Comparison of ENCODE assay signal across 1 cellular context in the genomic region with DNA sequence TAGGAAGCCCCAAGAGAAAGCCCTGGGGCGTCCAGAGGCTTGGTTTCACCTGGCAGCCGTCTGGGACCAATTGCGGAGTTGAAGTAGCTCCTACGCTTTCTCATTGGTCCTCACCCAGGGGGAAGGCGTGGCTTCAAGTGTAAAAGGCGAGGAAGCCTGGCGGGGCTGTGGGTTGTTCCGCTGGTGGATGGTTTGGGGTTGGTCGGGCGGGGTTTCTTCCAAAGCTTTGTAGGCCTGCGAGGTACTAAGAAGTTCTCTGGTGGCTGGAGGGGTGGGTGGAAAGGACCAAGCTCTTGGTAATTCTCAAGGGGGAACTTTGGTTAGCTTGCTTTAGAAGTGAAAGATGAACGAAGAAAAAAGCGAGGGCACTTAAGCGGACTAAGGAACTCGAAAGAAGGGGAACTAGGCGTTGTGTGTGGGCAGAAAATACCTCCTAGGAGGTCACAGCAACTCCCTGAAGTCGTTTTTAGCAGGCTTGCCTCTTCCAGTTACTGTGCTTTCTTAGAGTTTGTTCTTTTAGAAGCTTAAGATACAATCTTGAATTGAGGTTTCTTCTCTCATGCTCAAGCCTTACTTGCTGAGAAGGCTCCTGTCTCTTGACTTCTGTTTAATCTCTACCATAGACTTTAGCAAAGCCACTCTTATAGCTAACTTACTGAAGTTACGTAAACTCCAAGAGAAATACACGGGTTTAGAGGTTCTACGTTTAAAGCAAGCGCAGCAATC.
TF ChIP-seq lines count a peak whose summit lies in the region.

No MANE protein-coding gene starts in this region.

TF ChIP-seq in K562, 482 proteins besides CTCF, POLR2A, EP300 and RAD21 (continued from another document):
- TF ChIP-seq, protein P1, sequence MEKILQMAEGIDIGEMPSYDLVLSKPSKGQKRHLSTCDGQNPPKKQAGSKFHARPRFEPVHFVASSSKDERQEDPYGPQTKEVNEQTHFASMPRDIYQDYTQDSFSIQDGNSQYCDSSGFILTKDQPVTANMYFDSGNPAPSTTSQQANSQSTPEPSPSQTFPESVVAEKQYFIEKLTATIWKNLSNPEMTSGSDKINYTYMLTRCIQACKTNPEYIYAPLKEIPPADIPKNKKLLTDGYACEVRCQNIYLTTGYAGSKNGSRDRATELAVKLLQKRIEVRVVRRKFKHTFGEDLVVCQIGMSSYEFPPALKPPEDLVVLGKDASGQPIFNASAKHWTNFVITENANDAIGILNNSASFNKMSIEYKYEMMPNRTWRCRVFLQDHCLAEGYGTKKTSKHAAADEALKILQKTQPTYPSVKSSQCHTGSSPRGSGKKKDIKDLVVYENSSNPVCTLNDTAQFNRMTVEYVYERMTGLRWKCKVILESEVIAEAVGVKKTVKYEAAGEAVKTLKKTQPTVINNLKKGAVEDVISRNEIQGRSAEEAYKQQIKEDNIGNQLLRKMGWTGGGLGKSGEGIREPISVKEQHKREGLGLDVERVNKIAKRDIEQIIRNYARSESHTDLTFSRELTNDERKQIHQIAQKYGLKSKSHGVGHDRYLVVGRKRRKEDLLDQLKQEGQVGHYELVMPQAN (IDR thresholded peaks at IDR 0.05; ENCODE audit: borderline replicate concordance) = no peak
- TF ChIP-seq POLR2AphosphoS2 (IDR thresholded peaks at IDR 0.05; ENCODE audit: low read length) (no peak), NEUROD1 (IDR thresholded peaks at IDR 0.05; ENCODE audit: borderline replicate concordance, low read depth, low read length, partially characterized antibody) (no peak), NFYB (IDR thresholded peaks at IDR 0.05; ENCODE audit: extremely low read depth, insufficient read length) (peak; percentile 72), NFE2 (IDR thresholded peaks at IDR 0.05; ENCODE audit: low read depth) (no peak), ZNF12 (CRISPR knock-in tag; IDR thresholded peaks at IDR 0.05) (no peak), HSF4 (CRISPR knock-in tag; IDR thresholded peaks at IDR 0.05; ENCODE audit: borderline replicate concordance) (no peak)
- TF ChIP-seq, protein P2, sequence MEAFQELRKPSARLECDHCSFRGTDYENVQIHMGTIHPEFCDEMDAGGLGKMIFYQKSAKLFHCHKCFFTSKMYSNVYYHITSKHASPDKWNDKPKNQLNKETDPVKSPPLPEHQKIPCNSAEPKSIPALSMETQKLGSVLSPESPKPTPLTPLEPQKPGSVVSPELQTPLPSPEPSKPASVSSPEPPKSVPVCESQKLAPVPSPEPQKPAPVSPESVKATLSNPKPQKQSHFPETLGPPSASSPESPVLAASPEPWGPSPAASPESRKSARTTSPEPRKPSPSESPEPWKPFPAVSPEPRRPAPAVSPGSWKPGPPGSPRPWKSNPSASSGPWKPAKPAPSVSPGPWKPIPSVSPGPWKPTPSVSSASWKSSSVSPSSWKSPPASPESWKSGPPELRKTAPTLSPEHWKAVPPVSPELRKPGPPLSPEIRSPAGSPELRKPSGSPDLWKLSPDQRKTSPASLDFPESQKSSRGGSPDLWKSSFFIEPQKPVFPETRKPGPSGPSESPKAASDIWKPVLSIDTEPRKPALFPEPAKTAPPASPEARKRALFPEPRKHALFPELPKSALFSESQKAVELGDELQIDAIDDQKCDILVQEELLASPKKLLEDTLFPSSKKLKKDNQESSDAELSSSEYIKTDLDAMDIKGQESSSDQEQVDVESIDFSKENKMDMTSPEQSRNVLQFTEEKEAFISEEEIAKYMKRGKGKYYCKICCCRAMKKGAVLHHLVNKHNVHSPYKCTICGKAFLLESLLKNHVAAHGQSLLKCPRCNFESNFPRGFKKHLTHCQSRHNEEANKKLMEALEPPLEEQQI (IDR thresholded peaks at IDR 0.05) = no peak
- TF ChIP-seq, protein P3, sequence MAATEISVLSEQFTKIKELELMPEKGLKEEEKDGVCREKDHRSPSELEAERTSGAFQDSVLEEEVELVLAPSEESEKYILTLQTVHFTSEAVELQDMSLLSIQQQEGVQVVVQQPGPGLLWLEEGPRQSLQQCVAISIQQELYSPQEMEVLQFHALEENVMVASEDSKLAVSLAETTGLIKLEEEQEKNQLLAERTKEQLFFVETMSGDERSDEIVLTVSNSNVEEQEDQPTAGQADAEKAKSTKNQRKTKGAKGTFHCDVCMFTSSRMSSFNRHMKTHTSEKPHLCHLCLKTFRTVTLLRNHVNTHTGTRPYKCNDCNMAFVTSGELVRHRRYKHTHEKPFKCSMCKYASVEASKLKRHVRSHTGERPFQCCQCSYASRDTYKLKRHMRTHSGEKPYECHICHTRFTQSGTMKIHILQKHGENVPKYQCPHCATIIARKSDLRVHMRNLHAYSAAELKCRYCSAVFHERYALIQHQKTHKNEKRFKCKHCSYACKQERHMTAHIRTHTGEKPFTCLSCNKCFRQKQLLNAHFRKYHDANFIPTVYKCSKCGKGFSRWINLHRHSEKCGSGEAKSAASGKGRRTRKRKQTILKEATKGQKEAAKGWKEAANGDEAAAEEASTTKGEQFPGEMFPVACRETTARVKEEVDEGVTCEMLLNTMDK (IDR thresholded peaks at IDR 0.05; ENCODE audit: borderline replicate concordance, insufficient read depth, low read depth, low read length, poor library complexity, severe bottlenecking) = no peak
- TF ChIP-seq, protein P4, sequence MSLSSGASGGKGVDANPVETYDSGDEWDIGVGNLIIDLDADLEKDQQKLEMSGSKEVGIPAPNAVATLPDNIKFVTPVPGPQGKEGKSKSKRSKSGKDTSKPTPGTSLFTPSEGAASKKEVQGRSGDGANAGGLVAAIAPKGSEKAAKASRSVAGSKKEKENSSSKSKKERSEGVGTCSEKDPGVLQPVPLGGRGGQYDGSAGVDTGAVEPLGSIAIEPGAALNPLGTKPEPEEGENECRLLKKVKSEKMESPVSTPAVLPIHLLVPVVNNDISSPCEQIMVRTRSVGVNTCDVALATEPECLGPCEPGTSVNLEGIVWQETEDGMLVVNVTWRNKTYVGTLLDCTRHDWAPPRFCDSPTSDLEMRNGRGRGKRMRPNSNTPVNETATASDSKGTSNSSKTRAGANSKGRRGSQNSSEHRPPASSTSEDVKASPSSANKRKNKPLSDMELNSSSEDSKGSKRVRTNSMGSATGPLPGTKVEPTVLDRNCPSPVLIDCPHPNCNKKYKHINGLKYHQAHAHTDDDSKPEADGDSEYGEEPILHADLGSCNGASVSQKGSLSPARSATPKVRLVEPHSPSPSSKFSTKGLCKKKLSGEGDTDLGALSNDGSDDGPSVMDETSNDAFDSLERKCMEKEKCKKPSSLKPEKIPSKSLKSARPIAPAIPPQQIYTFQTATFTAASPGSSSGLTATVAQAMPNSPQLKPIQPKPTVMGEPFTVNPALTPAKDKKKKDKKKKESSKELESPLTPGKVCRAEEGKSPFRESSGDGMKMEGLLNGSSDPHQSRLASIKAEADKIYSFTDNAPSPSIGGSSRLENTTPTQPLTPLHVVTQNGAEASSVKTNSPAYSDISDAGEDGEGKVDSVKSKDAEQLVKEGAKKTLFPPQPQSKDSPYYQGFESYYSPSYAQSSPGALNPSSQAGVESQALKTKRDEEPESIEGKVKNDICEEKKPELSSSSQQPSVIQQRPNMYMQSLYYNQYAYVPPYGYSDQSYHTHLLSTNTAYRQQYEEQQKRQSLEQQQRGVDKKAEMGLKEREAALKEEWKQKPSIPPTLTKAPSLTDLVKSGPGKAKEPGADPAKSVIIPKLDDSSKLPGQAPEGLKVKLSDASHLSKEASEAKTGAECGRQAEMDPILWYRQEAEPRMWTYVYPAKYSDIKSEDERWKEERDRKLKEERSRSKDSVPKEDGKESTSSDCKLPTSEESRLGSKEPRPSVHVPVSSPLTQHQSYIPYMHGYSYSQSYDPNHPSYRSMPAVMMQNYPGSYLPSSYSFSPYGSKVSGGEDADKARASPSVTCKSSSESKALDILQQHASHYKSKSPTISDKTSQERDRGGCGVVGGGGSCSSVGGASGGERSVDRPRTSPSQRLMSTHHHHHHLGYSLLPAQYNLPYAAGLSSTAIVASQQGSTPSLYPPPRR (CRISPR knock-in tag; IDR thresholded peaks at IDR 0.05; ENCODE audit: borderline replicate concordance) = no peak
- TF ChIP-seq, protein P5, sequence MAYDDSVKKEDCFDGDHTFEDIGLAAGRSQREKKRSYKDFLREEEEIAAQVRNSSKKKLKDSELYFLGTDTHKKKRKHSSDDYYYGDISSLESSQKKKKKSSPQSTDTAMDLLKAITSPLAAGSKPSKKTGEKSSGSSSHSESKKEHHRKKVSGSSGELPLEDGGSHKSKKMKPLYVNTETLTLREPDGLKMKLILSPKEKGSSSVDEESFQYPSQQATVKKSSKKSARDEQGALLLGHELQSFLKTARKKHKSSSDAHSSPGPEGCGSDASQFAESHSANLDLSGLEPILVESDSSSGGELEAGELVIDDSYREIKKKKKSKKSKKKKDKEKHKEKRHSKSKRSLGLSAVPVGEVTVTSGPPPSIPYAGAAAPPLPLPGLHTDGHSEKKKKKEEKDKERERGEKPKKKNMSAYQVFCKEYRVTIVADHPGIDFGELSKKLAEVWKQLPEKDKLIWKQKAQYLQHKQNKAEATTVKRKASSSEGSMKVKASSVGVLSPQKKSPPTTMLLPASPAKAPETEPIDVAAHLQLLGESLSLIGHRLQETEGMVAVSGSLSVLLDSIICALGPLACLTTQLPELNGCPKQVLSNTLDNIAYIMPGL (CRISPR knock-in tag; IDR thresholded peaks at IDR 0.05) = no peak
- TF ChIP-seq, protein P6, sequence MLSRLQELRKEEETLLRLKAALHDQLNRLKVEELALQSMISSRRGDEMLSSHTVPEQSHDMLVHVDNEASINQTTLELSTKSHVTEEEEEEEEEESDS (CRISPR knock-in tag; IDR thresholded peaks at IDR 0.05) = no peak
- TF ChIP-seq, protein P7, sequence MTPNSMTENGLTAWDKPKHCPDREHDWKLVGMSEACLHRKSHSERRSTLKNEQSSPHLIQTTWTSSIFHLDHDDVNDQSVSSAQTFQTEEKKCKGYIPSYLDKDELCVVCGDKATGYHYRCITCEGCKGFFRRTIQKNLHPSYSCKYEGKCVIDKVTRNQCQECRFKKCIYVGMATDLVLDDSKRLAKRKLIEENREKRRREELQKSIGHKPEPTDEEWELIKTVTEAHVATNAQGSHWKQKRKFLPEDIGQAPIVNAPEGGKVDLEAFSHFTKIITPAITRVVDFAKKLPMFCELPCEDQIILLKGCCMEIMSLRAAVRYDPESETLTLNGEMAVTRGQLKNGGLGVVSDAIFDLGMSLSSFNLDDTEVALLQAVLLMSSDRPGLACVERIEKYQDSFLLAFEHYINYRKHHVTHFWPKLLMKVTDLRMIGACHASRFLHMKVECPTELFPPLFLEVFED (CRISPR knock-in tag; conservative IDR thresholded peaks at IDR 0.05) = no peak
